Comparison of ENCODE assay signal across 8 cellular contexts in the genomic region with DNA sequence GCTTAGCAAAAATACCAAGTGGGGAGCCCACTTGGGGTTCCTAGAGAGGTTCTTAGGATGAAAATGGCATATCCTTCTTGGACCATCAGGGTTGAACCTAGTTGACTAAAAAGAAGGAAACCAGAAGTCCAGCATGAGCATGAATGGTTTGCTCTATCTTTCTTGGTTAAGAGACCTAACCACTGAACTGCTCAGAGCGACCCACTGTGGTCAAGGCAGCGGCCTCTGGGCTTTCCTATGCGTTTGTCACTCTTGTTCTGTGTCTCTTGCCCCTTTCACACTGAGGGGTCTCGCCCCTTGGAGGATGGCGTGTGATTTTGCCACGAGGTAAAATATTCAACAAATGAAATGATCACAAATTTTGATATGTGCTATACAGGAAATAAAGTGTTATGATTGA. TPM values are rescaled to one million over a fixed set of nuclear protein-coding genes. Genes with fewer than 3 reads are reported as not detected.
DNase-seq lines count a peak whose midpoint lies in the region; ATAC-seq, FAIRE-seq and TF ChIP-seq lines count a peak whose summit lies in the region.

No MANE protein-coding gene starts in this region.

- H3K4me2 ChIP-seq in astrocyte (ENCODE audit: low read length), result peak overlapping the region; percentile 89

- DNase-seq in heart right ventricle (no peak), left cardiac atrium (no peak), astrocyte (ENCODE audit: low read depth) (no peak), memory B cell (ENCODE audit: low spot score in 2 of 2) (no peak), uterus (no peak), epidermal melanocyte (ENCODE audit: insufficient read length, low spot score) (no peak), dedifferentiated amniotic fluid mesenchymal stem cell (ENCODE audit: extremely low spot score) (no peak)
- DNase-seq in activated effector memory CD4-positive, alpha-beta T cell treated with anti-CD3 and anti-CD28 coated beads, Interleukin-2, amount 50 U/mL, for 16 hours, result no peak

- H3K36me3 ChIP-seq in heart right ventricle (no peaks in the 10 kb centered on the region), astrocyte (ENCODE audit: insufficient read depth, low read length) (no peaks in the 10 kb centered on the region), uterus (no peaks in the 10 kb centered on the region)

- peak overlapping the region; percentile 17 for H3K9ac ChIP-seq in astrocyte (ENCODE audit: low read length)

- H3K27me3 Mint-ChIP-seq in astrocyte (ENCODE audit: low read depth, unreplicated experiment) (no peaks in the 10 kb centered on the region), memory B cell (no peaks in the 10 kb centered on the region)

- H3K4me3 ChIP-seq in heart right ventricle (peak overlapping the region in 7 of 10 donors; percentile 23 to 90 (median 85)), astrocyte (ENCODE audit: insufficient read depth, low read depth, low read length) (peak overlapping the region; percentile 70), uterus (peak overlapping the region in 1 of 2 donors; percentile 24)

- H3K79me2 ChIP-seq in astrocyte (ENCODE audit: insufficient read depth, low read length), result peaks cover 15% of the 10 kb centered on the region

- H3K36me3 Mint-ChIP-seq in astrocyte (ENCODE audit: low read depth, unreplicated experiment) (no peaks in the 10 kb centered on the region), memory B cell (no peaks in the 10 kb centered on the region)

- FAIRE-seq in astrocyte (lab: Jason Lieb, UNC), result no peak

- H3K27ac ChIP-seq in heart right ventricle (peak overlapping the region in 9 of 10 donors; percentile 87 to 99 (median 95)), astrocyte (ENCODE audit: low read depth, low read length) (no peak overlapping the region), uterus (peak overlapping the region; percentile 73 to 97)

- peaks cover 24% of the 10 kb centered on the region for H4K20me1 ChIP-seq in astrocyte (ENCODE audit: insufficient read depth, low read length)

- no peak overlapping the region for H3K4me3 Mint-ChIP-seq in astrocyte (ENCODE audit: unreplicated experiment)
- H3K4me3 Mint-ChIP-seq in memory B cell, result peak overlapping the region; percentile 27

- H3K4me1 ChIP-seq in heart right ventricle, result peaks cover 11 to 65% (median 42%) of the 10 kb centered on the region in 9 donors
- H3K4me1 ChIP-seq in astrocyte (ENCODE audit: insufficient read depth, low read length), result peaks cover 33% of the 10 kb centered on the region
- peaks cover 8 to 13% of the 10 kb centered on the region in 2 donors for H3K4me1 ChIP-seq in uterus

- 41 to 51% methylated on average over 6 of the region's 6 CpGs for WGBS in heart right ventricle, 2 donors

- no peaks in the 10 kb centered on the region for H3K9me3 ChIP-seq in heart right ventricle
- no peaks in the 10 kb centered on the region for H3K9me3 ChIP-seq in astrocyte (ENCODE audit: insufficient read depth, low read depth, low read length)
- no peaks in the 10 kb centered on the region for H3K9me3 ChIP-seq in uterus

- no peaks in the 10 kb centered on the region for H3K4me1 Mint-ChIP-seq in astrocyte (ENCODE audit: low read depth, unreplicated experiment)
- H3K4me1 Mint-ChIP-seq in memory B cell, result peaks cover under 1% of the 10 kb centered on the region

- TF ChIP-seq POLR2A in uterus (IDR thresholded peaks at IDR 0.05), result no peak

- H3K9me3 Mint-ChIP-seq in astrocyte (ENCODE audit: unreplicated experiment), result no peaks in the 10 kb centered on the region
- H3K9me3 Mint-ChIP-seq in memory B cell, result no peaks in the 10 kb centered on the region

- intact Hi-C loops in heart right ventricle (cut with DNase I) (loop anchor here in 1 of 10 donors (10.0 kb wide), 1 partner anchor 104 kb away; the partner anchor contains the start of gene SLC25A35), left cardiac atrium (cut with DNase I) (no loop called here), uterus (cut with DNase I; ENCODE audit: low total_unique reads) (no loop called here)

- H2AFZ ChIP-seq in astrocyte (ENCODE audit: low read depth, low read length), result peak overlapping the region; percentile 67

- ATAC-seq in heart right ventricle (no peak), left cardiac atrium (no peak), memory B cell (ENCODE audit: low read depth) (no peak)

- TF ChIP-seq CTCF in heart right ventricle (IDR thresholded peaks at IDR 0.05) (no peak), astrocyte (IDR thresholded peaks at IDR 0.05; ENCODE audit: insufficient read depth, low read depth, low read length) (no peak), uterus (IDR thresholded peaks at IDR 0.05) (no peak)

- H3K27ac Mint-ChIP-seq in astrocyte (ENCODE audit: unreplicated experiment) (peak overlapping the region; percentile 6), memory B cell (no peak overlapping the region)

- no peaks in the 10 kb centered on the region for H3K27me3 ChIP-seq in heart right ventricle
- H3K27me3 ChIP-seq in astrocyte (ENCODE audit: insufficient read depth, low read length), result no peaks in the 10 kb centered on the region
- no peaks in the 10 kb centered on the region for H3K27me3 ChIP-seq in uterus

RNA-seq across cellular contexts. Expression of gene BORCS6, which starts 0.5 kb away (rescaled TPM):
- total RNA-seq in heart right ventricle, result 1 to 10 TPM; 5.3 to 9.4 (median 7.7) TPM
- polyA plus RNA-seq in heart right ventricle, result 10 to 100 TPM in 1 of 2 donors, 1 to 10 TPM in 1; 4.2 to 13.8 TPM
- 1 to 10 TPM; 5.8 to 8.9 TPM for total RNA-seq in left cardiac atrium
- total RNA-seq in astrocyte, result 5.7 and 6.6 TPM in 2 replicates
- 1 to 10 TPM in 3 of 4 donors, under 1 TPM in 1; under 0.01 to 9.0 (median 6.1) TPM for total RNA-seq in uterus

RNA-seq across cellular contexts. Expression of gene TMEM107, which starts 14.3 kb away (rescaled TPM):
- total RNA-seq in heart right ventricle (10 to 100 TPM in 1 of 10 donors, 1 to 10 TPM in 9; 5.2 to 15.2 (median 7.3) TPM), left cardiac atrium (1 to 10 TPM; 6.8 to 8.0 TPM), astrocyte (9.4 and 10.1 TPM in 2 replicates), uterus (10 to 100 TPM in 3 of 4 donors, under 1 TPM in 1; 0.77 to 42.6 (median 25.1) TPM)
- polyA plus RNA-seq in heart right ventricle, result 1 to 10 TPM; 4.5 to 7.8 TPM

RNA-seq across cellular contexts. Expression of gene AURKB, which starts 19.9 kb away (rescaled TPM):
- total RNA-seq in heart right ventricle, result 1 to 10 TPM in 3 of 10 donors, under 1 TPM in 2, not detected in 5; 0.38 to 6.4 (median 1.0) TPM
- 1 to 10 TPM in 1 of 2 donors, under 1 TPM in 1; 0.38 to 1.5 TPM for polyA plus RNA-seq in heart right ventricle
- 1 to 10 TPM; 1.4 to 1.5 TPM for total RNA-seq in left cardiac atrium
- total RNA-seq in astrocyte, result 3.7 and 7.6 TPM in 2 replicates
- 10 to 100 TPM in 1 of 4 donors, not detected in 3; 12.8 TPM for total RNA-seq in uterus

RNA-seq across cellular contexts. Expression of gene VAMP2, which starts 27.8 kb away (rescaled TPM):
- total RNA-seq in heart right ventricle, result 10 to 100 TPM; 46.8 to 67.8 (median 62.7) TPM
- 10 to 100 TPM; 49.0 to 54.3 TPM for polyA plus RNA-seq in heart right ventricle
- 10 to 100 TPM; 59.1 to 72.3 TPM for total RNA-seq in left cardiac atrium
- 28.0 and 31.3 TPM in 2 replicates for total RNA-seq in astrocyte
- total RNA-seq in uterus, result 100 to 1,000 TPM in 1 of 4 donors, 10 to 100 TPM in 2, 1 to 10 TPM in 1; 6.7 to 150 (median 14.1) TPM

RNA-seq across cellular contexts. Expression of gene PER1, which starts 38.3 kb away (rescaled TPM):
- total RNA-seq in heart right ventricle, result 100 to 1,000 TPM in 6 of 10 donors, 10 to 100 TPM in 4; 37.4 to 154 (median 112) TPM
- 100 to 1,000 TPM; 112 to 135 TPM for polyA plus RNA-seq in heart right ventricle
- total RNA-seq in left cardiac atrium, result 100 to 1,000 TPM; 125 to 134 TPM
- 17.0 and 18.1 TPM in 2 replicates for total RNA-seq in astrocyte
- 100 to 1,000 TPM in 3 of 4 donors, 10 to 100 TPM in 1; 20.0 to 396 (median 163) TPM for total RNA-seq in uterus
